8 cellular contexts compared by ENCODE assay signal in genomic region chr4:32140636-32141035, GRCh38.
DNase-seq lines count a peak whose midpoint lies in the region; ATAC-seq and TF ChIP-seq lines count a peak whose summit lies in the region.

No MANE protein-coding gene starts in this region.

- H3K36me3 ChIP-seq in SJCRH30: no peaks in the 10 kb centered on the region
- no peaks in the 10 kb centered on the region for H3K36me3 ChIP-seq in neural progenitor cell

- H3K4me3 Mint-ChIP-seq in neural progenitor cell: no peak overlapping the region

- H3K9me3 Mint-ChIP-seq in neural progenitor cell: peaks cover 4% of the 10 kb centered on the region

- H3F3A ChIP-seq in neural progenitor cell (ENCODE audit: low read depth): no peaks in the 10 kb centered on the region

- DNase-seq in A172 (ENCODE audit: low spot score): peak; percentile 88
- peak; percentile 64 for DNase-seq in HPDE6-E6E7 (ENCODE audit: extremely low spot score)
- peak; percentile 82 to 87 for DNase-seq in SJCRH30
- peak; percentile 61 for DNase-seq in fibroblast of mammary gland (ENCODE audit: low read depth)
- no peak for DNase-seq in hippocampal formation (lab: John Stamatoyannopoulos, UW)
- DNase-seq in neural progenitor cell (ENCODE audit: low spot score): no peak
- no peak for DNase-seq in central memory CD4-positive, alpha-beta T cell
- no peak for DNase-seq in right cardiac atrium

- H3K4me1 Mint-ChIP-seq in neural progenitor cell: peaks cover 10% of the 10 kb centered on the region

- no peaks in the 10 kb centered on the region for H3K36me3 Mint-ChIP-seq in neural progenitor cell

- H4K20me1 ChIP-seq in neural progenitor cell (ENCODE audit: low read depth): no peaks in the 10 kb centered on the region

- TF ChIP-seq CTCF in fibroblast of mammary gland (conservative IDR thresholded peaks at IDR 0.05; ENCODE audit: control insufficient read depth, insufficient read depth, low read depth, low read length) (no peak), neural progenitor cell (IDR thresholded peaks at IDR 0.05) (no peak)

- H3K9me3 ChIP-seq in SJCRH30 (replicated peaks): peaks cover 3% of the 10 kb centered on the region; the same call in 1 of the 2 replicates
- no peaks in the 10 kb centered on the region for H3K9me3 ChIP-seq in neural progenitor cell (ENCODE audit: low read depth)
- no peaks in the 10 kb centered on the region for H3K9me3 ChIP-seq in right cardiac atrium (ENCODE audit: control insufficient read depth, low read length)

- intact Hi-C loops in right cardiac atrium (cut with DNase I): no loop called here

- H3K79me2 ChIP-seq in neural progenitor cell (ENCODE audit: low read depth): no peaks in the 10 kb centered on the region

- H3K4me2 ChIP-seq in neural progenitor cell: no peak overlapping the region

- ATAC-seq in right cardiac atrium: no peak

- H3K27ac ChIP-seq in SJCRH30: peak overlapping the region; percentile 57
- H3K27ac ChIP-seq in neural progenitor cell: no peak overlapping the region
- H3K27ac ChIP-seq in right cardiac atrium (ENCODE audit: low read length): no peak overlapping the region

- 35% methylated on average over 2 of the region's 2 CpGs for WGBS in right cardiac atrium

- no peak overlapping the region for H3K27ac Mint-ChIP-seq in neural progenitor cell

- H3K4me1 ChIP-seq in SJCRH30 (peaks cover 19% of the 10 kb centered on the region), neural progenitor cell (peaks cover 7% of the 10 kb centered on the region), right cardiac atrium (ENCODE audit: control insufficient read depth, insufficient read depth, low read length) (no peaks in the 10 kb centered on the region)

- no peak overlapping the region for H2AFZ ChIP-seq in neural progenitor cell (replicated peaks)

- H3K27me3 ChIP-seq in SJCRH30 (no peaks in the 10 kb centered on the region), neural progenitor cell (no peaks in the 10 kb centered on the region), right cardiac atrium (ENCODE audit: control insufficient read depth, insufficient read depth) (no peaks in the 10 kb centered on the region)

- H3K9ac ChIP-seq in neural progenitor cell: no peak overlapping the region

- no peak overlapping the region for H3K4me3 ChIP-seq in SJCRH30
- no peak overlapping the region for H3K4me3 ChIP-seq in fibroblast of mammary gland (ENCODE audit: control insufficient read depth, low read depth, low read length)
- H3K4me3 ChIP-seq in neural progenitor cell: no peak overlapping the region
- no peak overlapping the region for H3K4me3 ChIP-seq in right cardiac atrium (ENCODE audit: low read length)

- no peaks in the 10 kb centered on the region for H3K27me3 Mint-ChIP-seq in neural progenitor cell (ENCODE audit: insufficient read depth, low read depth)

Comparison
In these comparisons a context has a peak if more than half of its experiments do, and no peak if none do; other contexts are left out.
1. DNase-seq: peak in A172 (single experiment), HPDE6-E6E7 (single experiment), SJCRH30 (2 of 2) and fibroblast of mammary gland (single experiment); none in hippocampal formation (0 of 2), neural progenitor cell (single experiment), central memory CD4-positive, alpha-beta T cell (single experiment) and right cardiac atrium (0 of 3).